9 cellular contexts compared by ENCODE assay signal in the genomic region with DNA sequence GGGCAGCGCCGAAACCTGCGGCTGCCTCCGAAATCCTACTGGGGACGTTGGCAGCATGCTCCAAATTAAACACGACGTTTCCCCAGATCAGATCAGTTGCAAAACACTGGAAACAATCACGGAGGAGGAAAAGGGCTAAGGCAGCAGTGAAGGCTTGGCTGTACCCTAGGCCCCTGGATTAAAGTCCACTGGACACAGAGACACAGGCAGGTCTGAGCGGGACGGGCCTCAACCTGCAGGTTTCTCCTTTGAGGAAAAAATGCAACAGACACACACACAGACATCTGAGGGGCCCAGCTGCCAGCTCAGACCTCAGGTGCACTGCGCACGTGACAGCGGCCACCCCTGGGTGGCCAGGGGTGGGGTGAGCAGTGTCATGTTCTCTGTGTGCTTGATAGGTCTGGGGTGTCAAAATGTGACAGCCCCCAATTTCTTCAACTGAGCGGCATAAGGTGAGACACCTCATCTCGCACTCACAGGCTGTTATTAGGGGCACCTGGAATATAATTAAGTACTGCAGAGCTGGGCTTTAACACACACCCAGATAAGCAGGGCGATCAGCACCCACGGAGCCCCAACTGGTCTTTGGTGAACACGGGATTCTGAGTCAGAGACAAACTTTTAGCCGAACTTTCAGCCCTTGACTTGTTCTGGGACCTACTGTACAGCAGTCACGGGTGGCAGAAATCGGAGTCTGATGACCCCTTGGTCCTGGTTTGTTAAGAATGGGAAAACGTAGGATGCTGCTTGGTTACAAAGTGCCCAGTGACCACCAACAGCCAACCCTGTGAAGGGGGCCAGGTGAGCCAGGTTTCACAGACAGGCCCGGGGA. TPM values are rescaled to one million over a fixed set of nuclear protein-coding genes. Genes with fewer than 3 reads are reported as not detected.
DNase-seq lines count a peak whose midpoint lies in the region; ATAC-seq, FAIRE-seq and TF ChIP-seq lines count a peak whose summit lies in the region.
"Had no signal": no experiment of that assay in that cellular context is flagged by ENCODE, and none has a peak within 500 bp of the region (broad histone marks: within the 10 kb centered on the region; RNA-seq: fewer than 3 reads in every experiment).

No MANE protein-coding gene starts in this region.

- no peaks in the 10 kb centered on the region; the same call in 1 of the 2 replicates for H3K27me3 Mint-ChIP-seq in WTC11 (ENCODE audit: low read depth)

- ATAC-seq in WTC11 (no peak), gastroesophageal sphincter (peak; percentile 9)

- H4K8ac ChIP-seq in trophoblast cell (ENCODE audit: low read depth, low read length) = peak overlapping the region; percentile 55

- H3K9me3 ChIP-seq in gastroesophageal sphincter = no peaks in the 10 kb centered on the region
- peaks cover 2% of the 10 kb centered on the region for H3K9me3 ChIP-seq in trophoblast cell (ENCODE audit: insufficient read depth, low read depth, low read length)

- H3K27ac Mint-ChIP-seq in WTC11 = peak overlapping the region; percentile 96

- H3K9ac ChIP-seq in trophoblast cell (ENCODE audit: low read length) = peak overlapping the region; percentile 6

- H3K27me3 ChIP-seq in gastroesophageal sphincter = no peaks in the 10 kb centered on the region
- no peaks in the 10 kb centered on the region for H3K27me3 ChIP-seq in trophoblast cell (ENCODE audit: insufficient read depth, low read length)

- peak overlapping the region; percentile 66 for H3K4me3 Mint-ChIP-seq in WTC11

- H2AK5ac ChIP-seq in trophoblast cell (ENCODE audit: low read length) = peak overlapping the region; percentile 74

- POLR2A ChIA-PET in WTC11 (lab: Charles Lee) = interaction anchor here (0.6 to 2.3 kb wide), 7 partner anchors 9 to 173 kb away, joined by 3 to 12 read pairs (median 6); a partner anchor contains a TSS

- H3K36me3 ChIP-seq in gastroesophageal sphincter (peaks cover 0 to 13% of the 10 kb centered on the region in 2 donors), trophoblast cell (ENCODE audit: control insufficient read depth in 1 of 2, insufficient read depth in 2 of 2, low read length in 2 of 2) (peaks cover 19 to 31% of the 10 kb centered on the region in 2 experiments)

- H3K36me3 Mint-ChIP-seq in WTC11 = peaks cover 12% of the 10 kb centered on the region

- TF ChIP-seq CTCF in WTC11 (IDR thresholded peaks at IDR 0.05) (no peak), gastroesophageal sphincter (IDR thresholded peaks at IDR 0.05) (no peak), D721Med (IDR thresholded peaks at IDR 0.05; ENCODE audit: insufficient read depth, missing control alignments) (no peak)

- peak overlapping the region; percentile 54 for H2BK12ac ChIP-seq in trophoblast cell (ENCODE audit: low read length)

- H3K79me1 ChIP-seq in trophoblast cell (ENCODE audit: low read length) = peaks cover 29% of the 10 kb centered on the region

- no peak for TF ChIP-seq POLR2A in gastroesophageal sphincter (IDR thresholded peaks at IDR 0.05)

- H3K9me3 Mint-ChIP-seq in WTC11 = no peaks in the 10 kb centered on the region

- peak overlapping the region; percentile 19 to 92 (median 86) for H3K27ac ChIP-seq in gastroesophageal sphincter
- H3K27ac ChIP-seq in trophoblast cell (ENCODE audit: low read depth, low read length) = peak overlapping the region; percentile 70

- peak overlapping the region; percentile 15 for H2BK5ac ChIP-seq in trophoblast cell (ENCODE audit: low read depth, low read length, poor library complexity)

- CTCF ChIA-PET in WTC11 (lab: Charles Lee) = interaction anchor here (0.6 to 5.3 kb wide), 19 partner anchors 8 to 251 kb away, joined by 3 to 48 read pairs (median 4); a partner anchor contains a TSS

- H3K18ac ChIP-seq in trophoblast cell (ENCODE audit: low read length) = peak overlapping the region; percentile 26

- peaks cover 46% of the 10 kb centered on the region for H3K4me1 Mint-ChIP-seq in WTC11

- H4K91ac ChIP-seq in trophoblast cell (ENCODE audit: low read depth, low read length) = peak overlapping the region; percentile 71

- WGBS in gastroesophageal sphincter (ENCODE audit: low coverage in 1 of 2), 2 donors = 15% methylated on average over 6 of the region's 23 CpGs; no CpG with 5 or more reads in 1 of the 2 donors
- no CpG with 5 or more reads among the region's 23 CpGs for WGBS in trophoblast cell (ENCODE audit: extremely low coverage, insufficient coverage, insufficient read length)

- DNase-seq in EL = peak; percentile 29
- DNase-seq in WTC11 (ENCODE audit: low spot score) = no peak
- DNase-seq in trophoblast cell = peak; percentile 45 to 49
- DNase-seq in DMS 273 (lab: John Stamatoyannopoulos, UW; ENCODE audit: unreplicated experiment) = no peak
- DNase-seq in D721Med (ENCODE audit: insufficient read length, low spot score) = no peak
- no peak for DNase-seq in DMS114 treated with DMSO at 0.1 percent for 48 hours (lab: John Stamatoyannopoulos, UW; ENCODE audit: unreplicated experiment)
- DNase-seq in ecto neural progenitor cell (ENCODE audit: low spot score) = no peak
- DNase-seq: activated naive CD4-positive, alpha-beta T cell treated with Interleukin-2 at 50 U/mL for 16 hours had no signal

- peak overlapping the region; percentile 10 for H3K14ac ChIP-seq in trophoblast cell (ENCODE audit: low read length)

- TF ChIP-seq EP300 in gastroesophageal sphincter (IDR thresholded peaks at IDR 0.05) = no peak

- H3K23ac ChIP-seq in trophoblast cell (ENCODE audit: low read length) = no peak overlapping the region

- H3K4me1 ChIP-seq in gastroesophageal sphincter = peaks cover 10 to 97% (median 69%) of the 10 kb centered on the region in 3 donors
- H3K4me1 ChIP-seq in trophoblast cell (ENCODE audit: control insufficient read depth in 1 of 2, insufficient read depth in 2 of 2, low read length in 2 of 2) = peaks cover 52 to 56% of the 10 kb centered on the region in 2 experiments

- peak overlapping the region; percentile 18 for H3K4ac ChIP-seq in trophoblast cell (ENCODE audit: low read depth, low read length)

- H2BK120ac ChIP-seq in trophoblast cell (ENCODE audit: insufficient read depth, low read length, poor library complexity) = peak overlapping the region; percentile 27

- peak overlapping the region; percentile 10 for H2AFZ ChIP-seq in trophoblast cell (ENCODE audit: insufficient read depth, low read length, poor library complexity)

- H3K79me2 ChIP-seq in trophoblast cell (ENCODE audit: control insufficient read depth, insufficient read depth, low read length, poor library complexity) = peaks cover 37% of the 10 kb centered on the region

- H3K4me2 ChIP-seq in trophoblast cell (ENCODE audit: low read length) = peak overlapping the region; percentile 55

- H4K12ac ChIP-seq in trophoblast cell (ENCODE audit: low read depth, low read length) = no peak overlapping the region

- FAIRE-seq in D721Med (lab: Jason Lieb, UNC) = no peak

- peak overlapping the region in 1 of 2 donors; percentile 33 for H3K4me3 ChIP-seq in gastroesophageal sphincter
- no peak overlapping the region for H3K4me3 ChIP-seq in trophoblast cell (ENCODE audit: low read depth, low read length)

TF ChIP-seq in WTC11, 78 proteins besides CTCF, POLR2A, EP300 and RAD21:
- TF ChIP-seq, protein P1, sequence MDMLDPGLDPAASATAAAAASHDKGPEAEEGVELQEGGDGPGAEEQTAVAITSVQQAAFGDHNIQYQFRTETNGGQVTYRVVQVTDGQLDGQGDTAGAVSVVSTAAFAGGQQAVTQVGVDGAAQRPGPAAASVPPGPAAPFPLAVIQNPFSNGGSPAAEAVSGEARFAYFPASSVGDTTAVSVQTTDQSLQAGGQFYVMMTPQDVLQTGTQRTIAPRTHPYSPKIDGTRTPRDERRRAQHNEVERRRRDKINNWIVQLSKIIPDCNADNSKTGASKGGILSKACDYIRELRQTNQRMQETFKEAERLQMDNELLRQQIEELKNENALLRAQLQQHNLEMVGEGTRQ (CRISPR knock-in tag; IDR thresholded peaks at IDR 0.05) = 0 out of 2 replicates have a peak, but pooled peaks have one; percentile 39
- TF ChIP-seq, protein P2, sequence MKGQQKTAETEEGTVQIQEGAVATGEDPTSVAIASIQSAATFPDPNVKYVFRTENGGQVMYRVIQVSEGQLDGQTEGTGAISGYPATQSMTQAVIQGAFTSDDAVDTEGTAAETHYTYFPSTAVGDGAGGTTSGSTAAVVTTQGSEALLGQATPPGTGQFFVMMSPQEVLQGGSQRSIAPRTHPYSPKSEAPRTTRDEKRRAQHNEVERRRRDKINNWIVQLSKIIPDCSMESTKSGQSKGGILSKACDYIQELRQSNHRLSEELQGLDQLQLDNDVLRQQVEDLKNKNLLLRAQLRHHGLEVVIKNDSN (CRISPR knock-in tag; IDR thresholded peaks at IDR 0.05) = peak; percentile 41
- TF ChIP-seq ATF1 (CRISPR knock-in tag; IDR thresholded peaks at IDR 0.05) (no peak), PRRX2 (CRISPR knock-in tag; IDR thresholded peaks at IDR 0.05) (no peak), TEAD4 (CRISPR knock-in tag; IDR thresholded peaks at IDR 0.05) (no peak), GABPB1 (CRISPR knock-in tag; IDR thresholded peaks at IDR 0.05) (0 out of 2 replicates have a peak, but pooled peaks have one; percentile 45)

RNA-seq across cellular contexts. Expression of a gene that starts 9.3 kb away (rescaled TPM):
- total RNA-seq in WTC11 (2021) = 89.4 to 109 TPM (median 89.7 TPM) in 3 replicates
- 10 to 100 TPM; 48.2 to 67.7 (median 53.0) TPM for total RNA-seq in gastroesophageal sphincter
- 134 and 142 TPM in 2 replicates for polyA plus RNA-seq in trophoblast cell (2013)

RNA-seq across cellular contexts. Expression of a gene that starts 11.4 kb away (rescaled TPM):
- 126 to 161 TPM (median 137 TPM) in 3 replicates for total RNA-seq in WTC11 (2021)
- total RNA-seq in gastroesophageal sphincter = 10 to 100 TPM in 1 of 4 donors, 1 to 10 TPM in 3; 2.4 to 11.9 (median 7.4) TPM
- polyA plus RNA-seq in trophoblast cell (2013) = 27.6 and 28.9 TPM in 2 replicates

RNA-seq across cellular contexts. Expression of a gene that starts 47.7 kb away (rescaled TPM):
- total RNA-seq in WTC11 (2021) (28.3 to 37.7 TPM (median 37.4 TPM) in 3 replicates), gastroesophageal sphincter (1 to 10 TPM; 4.7 to 7.5 (median 6.0) TPM)
- 13.8 and 15.3 TPM in 2 replicates for polyA plus RNA-seq in trophoblast cell (2013)

RNA-seq across cellular contexts. Expression of a gene that starts 52.5 kb away (rescaled TPM):
- total RNA-seq in WTC11 (2021) = 18.2 to 21.1 TPM (median 20.2 TPM) in 3 replicates
- total RNA-seq in gastroesophageal sphincter = 1 to 10 TPM in 3 of 4 donors, not detected in 1; 1.4 to 5.6 (median 4.9) TPM
- 41.8 and 46.1 TPM in 2 replicates for polyA plus RNA-seq in trophoblast cell (2013)

Comparison
In these comparisons a context has a peak if more than half of its experiments do, and no peak if none do; other contexts are left out.
1. DNase-seq: peak in EL (single experiment) and trophoblast cell (2 of 2); none in WTC11 (single experiment), DMS 273 (single experiment), D721Med (single experiment), DMS114 treated with DMSO at 0.1 percent for 48 hours (single experiment) and ecto neural progenitor cell (single experiment).